Comparison of ENCODE assay signal across 1 cellular context in genomic region chr3:186110975-186111974, GRCh38.
TF ChIP-seq lines count a peak whose summit lies in the region.

No MANE protein-coding gene starts in this region.

TF ChIP-seq in GM12878, 131 proteins besides CTCF, POLR2A, EP300 and RAD21 (continued from another document and continues in another):
- peak; percentile 22 for TF ChIP-seq MEF2B (IDR thresholded peaks at IDR 0.05; ENCODE audit: partially characterized antibody, poor library complexity, severe bottlenecking)
- no peak for TF ChIP-seq USF1 (IDR thresholded peaks at IDR 0.05; ENCODE audit: borderline replicate concordance, extremely low read length, insufficient read depth, low read depth, low read length)
- TF ChIP-seq SRF (IDR thresholded peaks at IDR 0.05; ENCODE audit: low read depth in 2 of 2, low read length in 2 of 2): peak in 1 of 2 experiments; percentile 86; a peak in 2 of 4 replicates
- TF ChIP-seq HSF1 (IDR thresholded peaks at IDR 0.05; ENCODE audit: low read depth, low read length): no peak
- TF ChIP-seq ESRRA (IDR thresholded peaks at IDR 0.05; ENCODE audit: low read length): no peak
- TF ChIP-seq SREBF2 (IDR thresholded peaks at IDR 0.05; ENCODE audit: low read length): no peak
- no peak; a peak in 1 of 4 replicates for TF ChIP-seq ETV6 (conservative IDR thresholded peaks at IDR 0.05 in 1 of 2, IDR thresholded peaks at IDR 0.05 in 1 of 2; ENCODE audit: borderline replicate concordance in 1 of 2, low read depth in 1 of 2)
- no peak for TF ChIP-seq IKZF2 (IDR thresholded peaks at IDR 0.05)
- TF ChIP-seq CEBPB (IDR thresholded peaks at IDR 0.05; ENCODE audit: borderline replicate concordance in 1 of 2, low read depth in 2 of 2, low read length in 2 of 2): peak in 1 of 2 experiments; percentile 82; a peak in 1 of 4 replicates
- peak; percentile 100 for TF ChIP-seq JUNB (IDR thresholded peaks at IDR 0.05)
- no peak for TF ChIP-seq KDM1A (IDR thresholded peaks at IDR 0.05; ENCODE audit: borderline replicate concordance)
- no peak for TF ChIP-seq RELB (IDR thresholded peaks at IDR 0.05; ENCODE audit: low read depth)
- TF ChIP-seq TCF12 (IDR thresholded peaks at IDR 0.05; ENCODE audit: low read depth, low read length): no peak
- no peak for TF ChIP-seq RAD51 (IDR thresholded peaks at IDR 0.05)
- no peak for TF ChIP-seq BRCA1 (IDR thresholded peaks at IDR 0.05; ENCODE audit: low read depth, low read length)
- no peak for TF ChIP-seq HDAC2 (IDR thresholded peaks at IDR 0.05)
- TF ChIP-seq IKZF1 (conservative IDR thresholded peaks at IDR 0.05): no peak
- TF ChIP-seq ZBTB11 (CRISPR knock-in tag; IDR thresholded peaks at IDR 0.05): no peak
- no peak for TF ChIP-seq NR2F1 (conservative IDR thresholded peaks at IDR 0.05)
- peak; percentile 24 for TF ChIP-seq SKIL (IDR thresholded peaks at IDR 0.05; ENCODE audit: low read depth, poor library complexity, severe bottlenecking)
- TF ChIP-seq HCFC1 (IDR thresholded peaks at IDR 0.05; ENCODE audit: low read length): no peak
- TF ChIP-seq PAX8 (IDR thresholded peaks at IDR 0.05): no peak
- no peak for TF ChIP-seq SIN3A (IDR thresholded peaks at IDR 0.05; ENCODE audit: low read depth, low read length)
- TF ChIP-seq SUZ12 (IDR thresholded peaks at IDR 0.05; ENCODE audit: unreplicated experiment): no peak
- no peak for TF ChIP-seq IRF3 (IDR thresholded peaks at IDR 0.05)
- no peak for TF ChIP-seq ZBTB33 (IDR thresholded peaks at IDR 0.05)
- TF ChIP-seq BCL3 (IDR thresholded peaks at IDR 0.05; ENCODE audit: borderline replicate concordance, insufficient read depth, low read depth, low read length, poor library complexity, severe bottlenecking): peak; percentile 72
- TF ChIP-seq BCLAF1 (IDR thresholded peaks at IDR 0.05): no peak
- no peak for TF ChIP-seq KAT2A (conservative IDR thresholded peaks at IDR 0.05; ENCODE audit: control insufficient read depth, low read depth, low read length)
- TF ChIP-seq CHD1 (IDR thresholded peaks at IDR 0.05; ENCODE audit: low read depth, low read length): no peak
- TF ChIP-seq FOXM1 (IDR thresholded peaks at IDR 0.05; ENCODE audit: low read depth, low read length): peak; percentile 88; the same call in 1 of the 2 replicates
- no peak for TF ChIP-seq DPF2 (IDR thresholded peaks at IDR 0.05)
- TF ChIP-seq RFX5 (IDR thresholded peaks at IDR 0.05; ENCODE audit: low read depth, low read length): no peak
- TF ChIP-seq CREM (IDR thresholded peaks at IDR 0.05; ENCODE audit: low read depth): peak; percentile 95
- no peak for TF ChIP-seq SMARCA5 (IDR thresholded peaks at IDR 0.05)
- TF ChIP-seq ATF2 (IDR thresholded peaks at IDR 0.05; ENCODE audit: low read length): peak; percentile 89
- no peak for TF ChIP-seq NFXL1 (IDR thresholded peaks at IDR 0.05; ENCODE audit: borderline replicate concordance)
- TF ChIP-seq E4F1 (IDR thresholded peaks at IDR 0.05; ENCODE audit: borderline replicate concordance, partially characterized antibody): no peak
- TF ChIP-seq PML (IDR thresholded peaks at IDR 0.05; ENCODE audit: low read length): peak; percentile 73; the same call in 1 of the 2 replicates
- no peak for TF ChIP-seq SIX5 (IDR thresholded peaks at IDR 0.05; ENCODE audit: low read depth, low read length, severe bottlenecking)
